Comparison of ENCODE assay signal across 23 cellular contexts in genomic region chr22:26357281-26357680, GRCh38.
A peak's percentile ranks its signal among the peaks of the same experiment; 100 is the strongest.
DNase-seq lines count a peak whose midpoint lies in the region; ATAC-seq, FAIRE-seq and TF ChIP-seq lines count a peak whose summit lies in the region.
"Had no signal": no experiment of that assay in that cellular context is flagged by ENCODE, and none has a peak within 500 bp of the region (broad histone marks: within the 10 kb centered on the region; RNA-seq: fewer than 3 reads in every experiment).

No MANE protein-coding gene starts in this region.

- H3K27me3 Mint-ChIP-seq in progenitor cell of endocrine pancreas: peaks cover 8% of the 10 kb centered on the region
- peaks cover 15% of the 10 kb centered on the region for H3K27me3 Mint-ChIP-seq in nephron progenitor cell (ENCODE audit: low read depth, poor library complexity)
- H3K27me3 Mint-ChIP-seq in activated naive CD4-positive, alpha-beta T cell treated with anti-CD3 and anti-CD28 coated beads, Interleukin-2, amount 10 ng/mL, durations not matched to agents 7 days and 5 days: peaks cover 23% of the 10 kb centered on the region

- in situ Hi-C loops in HepG2 (cut with HindIII; ENCODE audit: extremely low pct_ligation_motif_present, low pct_unique_long_range_greater_than_20kb): no loop called here

- DNase-seq in NCI-H1694 treated with DMSO at 0.1 percent for 48 hours (lab: John Stamatoyannopoulos, UW) (peak; percentile 6), NCI-H1694 (lab: John Stamatoyannopoulos, UW) (no peak), HepG2 (ENCODE audit: low spot score) (no peak), right lobe of liver (no peak), progenitor cell of endocrine pancreas (ENCODE audit: low spot score, unreplicated experiment) (no peak), nephron progenitor cell (no peak)
- no peak for DNase-seq in activated naive CD4-positive, alpha-beta T cell treated with anti-CD3 and anti-CD28 coated beads, Interleukin-2, amount 10 ng/mL, durations not matched to agents 7 days and 5 days
- DNase-seq: BE2C; C1 segment of cervical spinal cord; CD4-positive, alpha-beta memory T cell; CD4-positive, CD25-positive, alpha-beta regulatory T cell; CD8-positive, alpha-beta memory T cell; COR-L47; DMS 273 treated with DMSO at 0.1 percent for 48 hours; DMS79; DND-41; GDM1 had no signal

- H3K9me3 Mint-ChIP-seq in progenitor cell of endocrine pancreas (ENCODE audit: low read depth) (no peaks in the 10 kb centered on the region), nephron progenitor cell (no peaks in the 10 kb centered on the region)
- no peaks in the 10 kb centered on the region for H3K9me3 Mint-ChIP-seq in activated naive CD4-positive, alpha-beta T cell treated with anti-CD3 and anti-CD28 coated beads, Interleukin-2, amount 10 ng/mL, durations not matched to agents 7 days and 5 days
- H3K9me3 Mint-ChIP-seq: CD4-positive, alpha-beta memory T cell; CD8-positive, alpha-beta memory T cell had no signal

- TF ChIP-seq CTCF in HepG2 (CRISPR knock-in tag; IDR thresholded peaks at IDR 0.05) (no peak), right lobe of liver (IDR thresholded peaks at IDR 0.05) (no peak), progenitor cell of endocrine pancreas (IDR thresholded peaks at IDR 0.05; ENCODE audit: unreplicated experiment) (no peak), nephron progenitor cell (IDR thresholded peaks at IDR 0.05) (no peak)

- TF ChIP-seq POLR2A in HepG2 (IDR thresholded peaks at IDR 0.05; ENCODE audit: insufficient read depth in 1 of 2, low read depth in 2 of 2, low read length in 2 of 2) (no peak), right lobe of liver (IDR thresholded peaks at IDR 0.05) (no peak)

- WGBS in HepG2 (ENCODE audit: low lambda C conversion rate): 21% methylated on average over 2 of the region's 2 CpGs
- WGBS in right lobe of liver (ENCODE audit: insufficient coverage, low coverage, low lambda C conversion rate, missing lambda C conversion rate): 23% methylated on average over 2 of the region's 2 CpGs

- FAIRE-seq in HepG2 (lab: Jason Lieb, UNC): no peak
- FAIRE-seq: GM12878, GM12892, GM18507 had no signal

- ATAC-seq in HepG2 (no peak), right lobe of liver (no peak)

- H3K9me3 ChIP-seq in HepG2 (ENCODE audit: low read length): no peaks in the 10 kb centered on the region
- H3K9me3 ChIP-seq in right lobe of liver: no peaks in the 10 kb centered on the region
- H3K9me3 ChIP-seq: BE2C, BLaER1 had no signal

- H3K4me3 Mint-ChIP-seq in progenitor cell of endocrine pancreas (ENCODE audit: low read depth) (no peak overlapping the region), nephron progenitor cell (no peak overlapping the region)
- no peak overlapping the region for H3K4me3 Mint-ChIP-seq in activated naive CD4-positive, alpha-beta T cell treated with anti-CD3 and anti-CD28 coated beads, Interleukin-2, amount 10 ng/mL, durations not matched to agents 7 days and 5 days
- H3K4me3 Mint-ChIP-seq: CD14-positive monocyte; CD4-positive, alpha-beta memory T cell; CD4-positive, CD25-positive, alpha-beta regulatory T cell; CD8-positive, alpha-beta memory T cell had no signal

- no peak overlapping the region for H3K4me2 ChIP-seq in HepG2 (ENCODE audit: low read depth, low read length)
- H3K4me2 ChIP-seq: BLaER1 had no signal

- H3K4me1 ChIP-seq in HepG2 (ENCODE audit: insufficient read depth, low read length) (peaks cover 9% of the 10 kb centered on the region), right lobe of liver (peaks cover 0 to 4% (median 0%) of the 10 kb centered on the region in 4 donors)
- H3K4me1 ChIP-seq: BE2C had no signal

- H3K9ac ChIP-seq in HepG2 (ENCODE audit: insufficient read depth, low read depth, low read length): no peak overlapping the region
- H3K9ac ChIP-seq: BLaER1 had no signal

- intact Hi-C loops in HepG2 (cut with micrococcal nuclease; ENCODE audit: unreplicated experiment): no loop called here
- intact Hi-C loops in right lobe of liver (cut with DNase I): no loop called here

- no peaks in the 10 kb centered on the region for H3K4me1 Mint-ChIP-seq in progenitor cell of endocrine pancreas (ENCODE audit: low read depth)
- H3K4me1 Mint-ChIP-seq in nephron progenitor cell: peaks cover 7% of the 10 kb centered on the region
- H3K4me1 Mint-ChIP-seq in activated naive CD4-positive, alpha-beta T cell treated with anti-CD3 and anti-CD28 coated beads, Interleukin-2, amount 10 ng/mL, durations not matched to agents 7 days and 5 days: peaks cover 6% of the 10 kb centered on the region

- no peaks in the 10 kb centered on the region for H4K20me1 ChIP-seq in HepG2 (ENCODE audit: insufficient read depth, low read length)
- H4K20me1 ChIP-seq: BLaER1 had no signal

- H3K4me3 ChIP-seq in HepG2 (replicated peaks in 1 of 3; ENCODE audit: insufficient read depth in 1 of 3, low read depth in 2 of 3, low read length in 3 of 3) (no peak overlapping the region), right lobe of liver (no peak overlapping the region)
- H3K4me3 ChIP-seq: BLaER1, GM12878 had no signal

- H3K27me3 ChIP-seq in HepG2 (ENCODE audit: control insufficient read depth in 1 of 2, insufficient read depth in 2 of 2, low read length in 2 of 2) (peaks cover 0 to 22% of the 10 kb centered on the region in 2 experiments; a peak in 3 of 5 replicates), right lobe of liver (peaks cover 0 to 3% of the 10 kb centered on the region in 2 donors)
- H3K27me3 ChIP-seq: BE2C, BLaER1 had no signal

- TF ChIP-seq EP300 in HepG2 (IDR thresholded peaks at IDR 0.05; ENCODE audit: low read depth in 2 of 2, low read length in 2 of 2) (no peak), HepG2 (CRISPR knock-in tag; IDR thresholded peaks at IDR 0.05; ENCODE audit: borderline replicate concordance) (no peak)

- CTCF ChIA-PET in HepG2 (lab: Yijun Ruan, JAX; ENCODE audit: low intra/inter-chr PET ratio, low total read pairs): no interaction called here
- CTCF ChIA-PET in activated naive CD4-positive, alpha-beta T cell treated with anti-CD3 and anti-CD28 coated beads, Interleukin-2, amount 10 ng/mL, durations not matched to agents 7 days and 5 days (lab: Charles Lee): interaction anchor here (1.6 kb wide), 1 partner anchor 10 kb away, joined by 3 read pairs; no protein-coding TSS in a partner anchor

- H3K27ac ChIP-seq in HepG2 (ENCODE audit: extremely low read length, insufficient read depth, low read length): no peak overlapping the region
- no peak overlapping the region for H3K27ac ChIP-seq in right lobe of liver
- H3K27ac ChIP-seq: 22Rv1, BLaER1 had no signal

- H3K27ac Mint-ChIP-seq in progenitor cell of endocrine pancreas: peak overlapping the region; percentile 16
- H3K27ac Mint-ChIP-seq in nephron progenitor cell: no peak overlapping the region
- H3K27ac Mint-ChIP-seq in activated naive CD4-positive, alpha-beta T cell treated with anti-CD3 and anti-CD28 coated beads, Interleukin-2, amount 10 ng/mL, durations not matched to agents 7 days and 5 days: no peak overlapping the region
- H3K27ac Mint-ChIP-seq: CD4-positive, alpha-beta memory T cell; CD4-positive, CD25-positive, alpha-beta regulatory T cell had no signal

- H3K36me3 Mint-ChIP-seq in progenitor cell of endocrine pancreas (ENCODE audit: insufficient read depth): no peaks in the 10 kb centered on the region
- H3K36me3 Mint-ChIP-seq in nephron progenitor cell (ENCODE audit: low read depth): no peaks in the 10 kb centered on the region
- H3K36me3 Mint-ChIP-seq in activated naive CD4-positive, alpha-beta T cell treated with anti-CD3 and anti-CD28 coated beads, Interleukin-2, amount 10 ng/mL, durations not matched to agents 7 days and 5 days: no peaks in the 10 kb centered on the region
- H3K36me3 Mint-ChIP-seq: CD14-positive monocyte; CD4-positive, alpha-beta memory T cell; CD4-positive, CD25-positive, alpha-beta regulatory T cell; CD8-positive, alpha-beta memory T cell had no signal

- H3K36me3 ChIP-seq in HepG2 (replicated peaks in 1 of 2; ENCODE audit: control insufficient read depth in 1 of 2, insufficient read depth in 2 of 2, low read length in 2 of 2) (no peaks in the 10 kb centered on the region), right lobe of liver (no peaks in the 10 kb centered on the region)
- H3K36me3 ChIP-seq: BE2C, BLaER1 had no signal

- POLR2A ChIA-PET in HepG2 (lab: Yijun Ruan, JAX): no interaction called here

- TF ChIP-seq RAD21 in HepG2 (CRISPR knock-in tag; IDR thresholded peaks at IDR 0.05): no peak

- no peaks in the 10 kb centered on the region for H3K79me2 ChIP-seq in HepG2 (ENCODE audit: insufficient read depth, low read length)

- BruUV-seq in HepG2 (replicated peaks; lab: Mats Ljungman, UMichigan): no TSS peak

- no peak overlapping the region for H2AFZ ChIP-seq in HepG2 (ENCODE audit: low read length)

TF ChIP-seq in HepG2, 621 proteins besides CTCF, POLR2A, EP300 and RAD21:
- TF ChIP-seq WIZ (CRISPR knock-in tag; IDR thresholded peaks at IDR 0.05): no peak
- no peak for TF ChIP-seq ZFP41 (CRISPR knock-in tag; IDR thresholded peaks at IDR 0.05; ENCODE audit: borderline replicate concordance)
- no peak for TF ChIP-seq MAFF (IDR thresholded peaks at IDR 0.05; ENCODE audit: low read depth, low read length)
- TF ChIP-seq NFATC3 (CRISPR knock-in tag; IDR thresholded peaks at IDR 0.05): no peak
- TF ChIP-seq ZFP36 (IDR thresholded peaks at IDR 0.05; ENCODE audit: borderline replicate concordance, low read depth, low read length, partially characterized antibody): peak; percentile 86
- no peak for TF ChIP-seq HOXA5 (CRISPR knock-in tag; IDR thresholded peaks at IDR 0.05)
- TF ChIP-seq ZNF570 (CRISPR knock-in tag; IDR thresholded peaks at IDR 0.05; ENCODE audit: borderline replicate concordance): no peak
- no peak for TF ChIP-seq ZNF652 (CRISPR knock-in tag; IDR thresholded peaks at IDR 0.05; ENCODE audit: borderline replicate concordance, low read depth)
- TF ChIP-seq ZNF335 (CRISPR knock-in tag; IDR thresholded peaks at IDR 0.05): no peak
